8 cellular contexts compared by ENCODE assay signal in genomic region chr7:157009170-157009777, GRCh38. TPM values are rescaled to one million over a fixed set of nuclear protein-coding genes. Genes with fewer than 3 reads are reported as not detected.
DNase-seq lines count a peak whose midpoint lies in the region; ATAC-seq and TF ChIP-seq lines count a peak whose summit lies in the region.

No MANE protein-coding gene starts in this region.

- H3K79me2 ChIP-seq in SU-DHL-6 (ENCODE audit: insufficient read depth, low read length): no peaks in the 10 kb centered on the region

- no peak overlapping the region for H3K4me3 ChIP-seq in SU-DHL-6 (ENCODE audit: insufficient read depth, low read length, poor library complexity, severe bottlenecking)
- peak overlapping the region; percentile 14 for H3K4me3 ChIP-seq in mucosa of stomach (ENCODE audit: low read length)
- no peak overlapping the region for H3K4me3 ChIP-seq in ovary

- 1 to 2% (median 1%) methylated on average over 38 to 49 of the region's 49 CpGs for WGBS in ovary, 3 donors

- H3K4me1 ChIP-seq in mucosa of stomach (ENCODE audit: control insufficient read depth, insufficient read depth, low read length) (peaks cover 15% of the 10 kb centered on the region), ovary (ENCODE audit: insufficient read depth) (peaks cover 5% of the 10 kb centered on the region)

- CTCF ChIA-PET in HEK293T (lab: Yijun Ruan, JAX): interaction anchor here (1.4 kb wide), 1 partner anchor 20 kb away, joined by 3 read pairs; no protein-coding TSS in a partner anchor

- H3K27ac ChIP-seq in SU-DHL-6 (ENCODE audit: low read depth, low read length) (no peak overlapping the region), ovary (no peak overlapping the region)

- intact Hi-C loops in ovary (cut with DNase I): no loop called here

- H3K9ac ChIP-seq in SU-DHL-6 (ENCODE audit: low read length) (no peak overlapping the region), mucosa of stomach (ENCODE audit: low read length) (peak overlapping the region; percentile 47)

- H4K20me1 ChIP-seq in SU-DHL-6 (ENCODE audit: low read depth, low read length): no peaks in the 10 kb centered on the region

- TF ChIP-seq POLR2A in ovary (IDR thresholded peaks at IDR 0.05): no peak

- peak overlapping the region; percentile 24 for H3K4me2 ChIP-seq in SU-DHL-6 (ENCODE audit: low read depth, low read length, poor library complexity, severe bottlenecking)

- DNase-seq in HEK293T (ENCODE audit: extremely low spot score) (peak; percentile 56), ovary (no peak), T-helper 9 cell (no peak), occipital lobe (lab: John Stamatoyannopoulos, UW) (no peak)

- TF ChIP-seq CTCF in SU-DHL-6 (IDR thresholded peaks at IDR 0.05; ENCODE audit: insufficient read depth, low read length, poor library complexity, severe bottlenecking) (no peak), ovary (IDR thresholded peaks at IDR 0.05) (no peak)

- H2AFZ ChIP-seq in SU-DHL-6 (ENCODE audit: low read depth, low read length, severe bottlenecking): no peak overlapping the region

- no peaks in the 10 kb centered on the region for H3K9me2 ChIP-seq in SU-DHL-6 (replicated peaks; ENCODE audit: insufficient read depth, low read length)

- TF ChIP-seq EP300 in ovary (IDR thresholded peaks at IDR 0.05): no peak

- H3K27me3 ChIP-seq in SU-DHL-6 (ENCODE audit: low read length): no peaks in the 10 kb centered on the region
- peaks cover 67% of the 10 kb centered on the region for H3K27me3 ChIP-seq in mucosa of stomach (ENCODE audit: control insufficient read depth, insufficient read depth, low read length)
- H3K27me3 ChIP-seq in ovary: peaks cover 5% of the 10 kb centered on the region

- H3K9me3 ChIP-seq in SU-DHL-6 (ENCODE audit: insufficient read depth, low read length) (no peaks in the 10 kb centered on the region), mucosa of stomach (ENCODE audit: control insufficient read depth, low read length) (no peaks in the 10 kb centered on the region), ovary (no peaks in the 10 kb centered on the region)

- POLR2A ChIA-PET in HEK293T (lab: Yijun Ruan, JAX): interaction anchor here (1.5 to 3.6 kb wide), 2 partner anchors 10 to 33 kb away, joined by 7 to 44 read pairs; no protein-coding TSS in a partner anchor

- H3F3A ChIP-seq in SU-DHL-6 (ENCODE audit: insufficient read depth): no peaks in the 10 kb centered on the region

- no peaks in the 10 kb centered on the region for H3K36me3 ChIP-seq in SU-DHL-6 (ENCODE audit: low read length)
- no peaks in the 10 kb centered on the region for H3K36me3 ChIP-seq in mucosa of stomach (ENCODE audit: control insufficient read depth, insufficient read depth, low read length)
- H3K36me3 ChIP-seq in ovary: no peaks in the 10 kb centered on the region

- peak; percentile 19 for ATAC-seq in GM18502 (IDR thresholded peaks at IDR 0.05; ENCODE audit: poor library complexity, unreplicated experiment)
- ATAC-seq in HG03565 (IDR thresholded peaks at IDR 0.05; ENCODE audit: unreplicated experiment): no peak

TF ChIP-seq in HEK293T, 16 proteins besides CTCF, POLR2A, EP300 and RAD21:
- no peak for TF ChIP-seq ARNT (IDR thresholded peaks at IDR 0.05)
- TF ChIP-seq L3MBTL2 (conservative IDR thresholded peaks at IDR 0.05): peak; percentile 88
- TF ChIP-seq LEF1 (IDR thresholded peaks at IDR 0.05; ENCODE audit: borderline replicate concordance): no peak
- no peak for TF ChIP-seq FOXK2 (IDR thresholded peaks at IDR 0.05)
- TF ChIP-seq TARDBP (IDR thresholded peaks at IDR 0.05): no peak
- no peak for TF ChIP-seq CTBP1 (IDR thresholded peaks at IDR 0.05; ENCODE audit: borderline replicate concordance)

RNA-seq across cellular contexts. Expression of gene MNX1, which starts 1.2 kb away (rescaled TPM):
- total RNA-seq in ovary (not detected), occipital lobe (not detected)
- polyA plus RNA-seq in ovary: not detected

RNA-seq across cellular contexts. Expression of gene NOM1, which starts 59.8 kb away (rescaled TPM):
- total RNA-seq in ovary (10 to 100 TPM; 12.6 to 26.5 (median 15.6) TPM), occipital lobe (27.5 TPM)
- 10 to 100 TPM in 1 of 2 donors, 1 to 10 TPM in 1; 7.7 to 12.7 TPM for polyA plus RNA-seq in ovary
